In the genomic region with DNA sequence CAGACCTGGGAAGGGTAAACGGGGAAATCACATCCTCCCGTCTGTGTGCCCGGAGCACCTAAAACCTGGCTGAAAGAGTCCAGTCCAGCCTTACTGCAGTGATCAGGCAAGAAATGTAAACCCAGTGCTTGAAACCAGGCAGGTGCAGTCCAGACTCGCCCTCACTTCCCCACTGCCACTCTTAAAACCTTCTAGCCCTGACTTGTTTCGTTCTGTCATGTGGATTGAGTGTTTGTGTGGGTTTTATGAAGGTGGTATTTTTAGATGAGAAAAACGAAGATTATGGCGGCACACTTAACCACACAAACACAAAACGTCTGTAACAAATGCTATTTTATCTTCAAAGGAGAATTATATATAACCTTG, we compare ENCODE assay signal across 8 cellular contexts. TPM values are rescaled to one million over a fixed set of nuclear protein-coding genes. Genes with fewer than 3 reads are reported as not detected.
A peak's percentile ranks its signal among the peaks of the same experiment; 100 is the strongest.
DNase-seq lines count a peak whose midpoint lies in the region; ATAC-seq and TF ChIP-seq lines count a peak whose summit lies in the region.

No MANE protein-coding gene starts in this region.

- in situ Hi-C loops in GM23248 (cut with MboI) = no loop called here

- H3K27ac ChIP-seq in heart right ventricle (peak overlapping the region in 4 of 10 donors; percentile 85 to 91 (median 87)), GM23248 (peak overlapping the region; percentile 85), WERI-Rb-1 (peak overlapping the region; percentile 95), psoas muscle (peak overlapping the region; percentile 90)

- peaks cover 44% of the 10 kb centered on the region for H3K79me2 ChIP-seq in GM23248 (ENCODE audit: insufficient read depth)

- no peak for DNase-seq in heart right ventricle
- DNase-seq in Right ventricle myocardium inferior (ENCODE audit: missing footprints) = no peak
- no peak for DNase-seq in GM23248
- DNase-seq in MG63 = no peak
- DNase-seq in WERI-Rb-1 = no peak
- DNase-seq in fibroblast of mammary gland (ENCODE audit: low read depth) = no peak
- DNase-seq in psoas muscle = no peak
- no peak for DNase-seq in midbrain (lab: John Stamatoyannopoulos, UW)

- peaks cover 0 to 22% (median 0%) of the 10 kb centered on the region in 9 donors for H3K36me3 ChIP-seq in heart right ventricle
- H3K36me3 ChIP-seq in GM23248 (ENCODE audit: low read depth) = no peaks in the 10 kb centered on the region
- H3K36me3 ChIP-seq in MG63 = peaks cover 27% of the 10 kb centered on the region
- peaks cover 12% of the 10 kb centered on the region for H3K36me3 ChIP-seq in WERI-Rb-1
- peaks cover 0 to 6% of the 10 kb centered on the region in 2 donors for H3K36me3 ChIP-seq in psoas muscle (ENCODE audit: insufficient read depth in 1 of 2, low read depth in 1 of 2)

- ATAC-seq in heart right ventricle (no peak), Right ventricle myocardium inferior (no peak), psoas muscle (no peak)

- H3K4me3 ChIP-seq in heart right ventricle (peak overlapping the region; percentile 66 to 88 (median 78)), GM23248 (peak overlapping the region; percentile 98), MG63 (peak overlapping the region; percentile 74), WERI-Rb-1 (ENCODE audit: low read depth, low read length) (peak overlapping the region; percentile 61), fibroblast of mammary gland (ENCODE audit: control insufficient read depth, low read depth, low read length) (peak overlapping the region; percentile 54), psoas muscle (peak overlapping the region; percentile 81)

- peak overlapping the region; percentile 94 for H2AFZ ChIP-seq in GM23248

- no peaks in the 10 kb centered on the region for H3K9me2 ChIP-seq in GM23248 (ENCODE audit: insufficient read depth)

- WGBS in heart right ventricle, 2 donors = 21 to 32% methylated on average over 8 of the region's 8 CpGs
- 43 to 48% methylated on average over 8 of the region's 8 CpGs for WGBS in GM23248 (ENCODE audit: low coverage in 1 of 2, low lambda C conversion rate in 2 of 2, missing lambda C conversion rate in 2 of 2), 2 experiments
- 32 to 43% (median 34%) methylated on average over 8 of the region's 8 CpGs for WGBS in psoas muscle, 3 donors

- H3F3A ChIP-seq in GM23248 (ENCODE audit: insufficient read depth) = peaks cover 4% of the 10 kb centered on the region; the same call in 1 of the 2 replicates

- peak overlapping the region; percentile 88 for H3K9ac ChIP-seq in GM23248

- peaks cover 0 to 34% (median 17%) of the 10 kb centered on the region in 9 donors for H3K4me1 ChIP-seq in heart right ventricle
- H3K4me1 ChIP-seq in GM23248 (ENCODE audit: insufficient read depth) = peaks cover 15% of the 10 kb centered on the region
- peaks cover 11% of the 10 kb centered on the region for H3K4me1 ChIP-seq in psoas muscle

- H3K9me3 ChIP-seq in heart right ventricle = no peaks in the 10 kb centered on the region
- no peaks in the 10 kb centered on the region for H3K9me3 ChIP-seq in GM23248 (ENCODE audit: low read depth)
- no peaks in the 10 kb centered on the region for H3K9me3 ChIP-seq in MG63
- H3K9me3 ChIP-seq in WERI-Rb-1 (ENCODE audit: severe bottlenecking) = no peaks in the 10 kb centered on the region
- no peaks in the 10 kb centered on the region for H3K9me3 ChIP-seq in psoas muscle

- no peaks in the 10 kb centered on the region for H4K20me1 ChIP-seq in GM23248 (ENCODE audit: insufficient read depth)

- TF ChIP-seq CTCF in heart right ventricle (IDR thresholded peaks at IDR 0.05) (no peak), WERI-Rb-1 (IDR thresholded peaks at IDR 0.05; ENCODE audit: low read depth, low read length) (no peak), fibroblast of mammary gland (conservative IDR thresholded peaks at IDR 0.05; ENCODE audit: control insufficient read depth, insufficient read depth, low read depth, low read length) (no peak), psoas muscle (IDR thresholded peaks at IDR 0.05) (no peak)

- intact Hi-C loops in heart right ventricle (cut with DNase I) (loop anchor here in 7 of 10 donors (5.0 to 10.0 kb wide), 8 partner anchors 52 to 450 kb away; a partner anchor contains a TSS), Right ventricle myocardium inferior (cut with DNase I) (loop anchor here (5.0 kb wide), 1 partner anchor 198 kb away; a partner anchor contains a TSS), psoas muscle (cut with DNase I) (loop anchor here (5.0 to 10.0 kb wide), 5 partner anchors 198 to 450 kb away; a partner anchor contains a TSS)

- H3K4me2 ChIP-seq in GM23248 (ENCODE audit: unreplicated experiment) = peak overlapping the region; percentile 99

- H3K27me3 ChIP-seq in heart right ventricle = no peaks in the 10 kb centered on the region
- no peaks in the 10 kb centered on the region for H3K27me3 ChIP-seq in GM23248 (replicated peaks; ENCODE audit: insufficient read depth)
- no peaks in the 10 kb centered on the region for H3K27me3 ChIP-seq in MG63
- no peaks in the 10 kb centered on the region for H3K27me3 ChIP-seq in WERI-Rb-1 (ENCODE audit: insufficient read depth, low read depth, severe bottlenecking)
- no peaks in the 10 kb centered on the region for H3K27me3 ChIP-seq in psoas muscle (ENCODE audit: insufficient read depth in 3 of 3, low read length in 2 of 3)

RNA-seq across cellular contexts. Expression of a gene that starts 0.8 kb away (rescaled TPM):
- total RNA-seq in heart right ventricle = 10 to 100 TPM in 5 of 10 donors, 1 to 10 TPM in 5; 3.8 to 15.7 (median 9.8) TPM
- 1 to 10 TPM; 1.4 to 1.8 TPM for polyA plus RNA-seq in heart right ventricle
- 7.1 TPM for total RNA-seq in Right ventricle myocardium inferior
- 24.2 and 25.2 TPM in 2 replicates for total RNA-seq in GM23248 (2014; rRNA removed; shearing (Covaris generic))
- 34.4 and 37.6 TPM in 2 replicates for polyA plus RNA-seq in GM23248 (2016; fragmentation: Nextera tagmentation; extraction: Ambion mirVana)
- 42.1 and 52.3 TPM in 2 replicates for total RNA-seq in MG63 (2014; rRNA removed; shearing (Covaris generic); ENCODE audit: low replicate concordance)
- 1 to 10 TPM; 1.7 to 8.0 (median 4.2) TPM for total RNA-seq in psoas muscle
- 1 to 10 TPM; 1.1 to 5.4 (median 1.1) TPM for polyA plus RNA-seq in psoas muscle

RNA-seq across cellular contexts. Expression of a gene that starts 4.0 kb away (rescaled TPM):
- total RNA-seq in heart right ventricle (10 to 100 TPM; 25.3 to 36.5 (median 32.7) TPM), Right ventricle myocardium inferior (24.1 TPM), psoas muscle (10 to 100 TPM; 28.5 to 35.2 (median 31.3) TPM)
- polyA plus RNA-seq in heart right ventricle (10 to 100 TPM; 14.4 to 19.7 TPM), GM23248 (2016; fragmentation: Nextera tagmentation; extraction: Ambion mirVana) (34.6 and 42.6 TPM in 2 replicates), psoas muscle (10 to 100 TPM; 15.5 to 29.2 (median 19.4) TPM)
- total RNA-seq in GM23248 (2014; rRNA removed; shearing (Covaris generic)) = 34.7 and 55.1 TPM in 2 replicates
- 9.7 and 18.2 TPM in 2 replicates for total RNA-seq in MG63 (2014; rRNA removed; shearing (Covaris generic); ENCODE audit: low replicate concordance)

RNA-seq across cellular contexts. Expression of a gene that starts 48.5 kb away (rescaled TPM):
- total RNA-seq in heart right ventricle (1 to 10 TPM; 3.8 to 9.3 (median 6.8) TPM), Right ventricle myocardium inferior (4.6 TPM), psoas muscle (1 to 10 TPM; 2.5 to 5.6 (median 4.5) TPM)
- polyA plus RNA-seq in heart right ventricle (1 to 10 TPM; 5.2 to 6.4 TPM), GM23248 (2016; fragmentation: Nextera tagmentation; extraction: Ambion mirVana) (11.5 and 12.0 TPM in 2 replicates), psoas muscle (1 to 10 TPM; 2.0 to 3.2 (median 2.5) TPM)
- 11.4 and 11.6 TPM in 2 replicates for total RNA-seq in GM23248 (2014; rRNA removed; shearing (Covaris generic))
- 11.3 and 17.9 TPM in 2 replicates for total RNA-seq in MG63 (2014; rRNA removed; shearing (Covaris generic); ENCODE audit: low replicate concordance)
